8 cellular contexts compared by ENCODE assay signal in genomic region chr12:47306733-47307679, GRCh38.
DNase-seq lines count a peak whose midpoint lies in the region; ATAC-seq and TF ChIP-seq lines count a peak whose summit lies in the region.
"Not testable (repeated sequence)": the region's sequence is repeated elsewhere in the genome, so short reads cannot be mapped to it uniquely, and the experiment has no call there.

No MANE protein-coding gene starts in this region.

- DNase-seq in A172 (ENCODE audit: low spot score) (peak; percentile 46), naive B cell (peak; percentile 39)
- DNase-seq in activated CD8-positive, alpha-beta memory T cell treated with anti-CD3 and anti-CD28 coated beads, Interleukin-2, amount 10 ng/mL, durations not matched to agents 7 days and 5 days, result peak; percentile 69
- DNase-seq in ascending aorta (ENCODE audit: low spot score in 2 of 2), result not testable (repeated sequence)
- DNase-seq in stimulated activated CD4-positive, alpha-beta T cell treated with anti-CD3 and anti-CD28 coated beads, TNF-alpha, amount 100 ng/mL, for 4 hours (ENCODE audit: low read depth in 3 of 3), result peak; percentile 42 to 69 (median 64)

- peak overlapping the region; percentile 60 for H3K27ac ChIP-seq in SU-DHL-6 (ENCODE audit: low read depth, low read length)
- not testable (repeated sequence) for H3K27ac ChIP-seq in ascending aorta

- H3K4me1 Mint-ChIP-seq in activated CD8-positive, alpha-beta memory T cell treated with anti-CD3 and anti-CD28 coated beads, Interleukin-2, amount 10 ng/mL, durations not matched to agents 7 days and 5 days, result peaks cover 38% of the 10 kb centered on the region
- H3K4me1 Mint-ChIP-seq in naive B cell, result peaks cover 48 to 54% (median 54%) of the 10 kb centered on the region in 3 donors

- not testable (repeated sequence) for H3K36me3 ChIP-seq in SU-DHL-6 (ENCODE audit: low read length); ascending aorta

- H3K9me2 ChIP-seq in SU-DHL-6 (replicated peaks; ENCODE audit: insufficient read depth, low read length), result not testable (repeated sequence)

- not testable (repeated sequence) for H3K9me3 ChIP-seq in SU-DHL-6 (ENCODE audit: insufficient read depth, low read length); ascending aorta

- H3K27ac Mint-ChIP-seq in activated CD8-positive, alpha-beta memory T cell treated with anti-CD3 and anti-CD28 coated beads, Interleukin-2, amount 10 ng/mL, durations not matched to agents 7 days and 5 days, result peak overlapping the region; percentile 74
- H3K27ac Mint-ChIP-seq in naive B cell, result peak overlapping the region; percentile 91 to 97 (median 94)

- H3K4me3 ChIP-seq in SU-DHL-6 (ENCODE audit: insufficient read depth, low read length, poor library complexity, severe bottlenecking) (peak overlapping the region; percentile 18), ascending aorta (peak overlapping the region; percentile 13 to 24)

- H3K4me3 Mint-ChIP-seq in activated CD8-positive, alpha-beta memory T cell treated with anti-CD3 and anti-CD28 coated beads, Interleukin-2, amount 10 ng/mL, durations not matched to agents 7 days and 5 days, result peak overlapping the region; percentile 62
- peak overlapping the region; percentile 91 to 97 (median 94) for H3K4me3 Mint-ChIP-seq in naive B cell

- intact Hi-C loops in ascending aorta (cut with DNase I), result loop anchor here (5.0 kb wide), 1 partner anchor 275 kb away; no protein-coding TSS in a partner anchor

- H2AFZ ChIP-seq in SU-DHL-6 (ENCODE audit: low read depth, low read length, severe bottlenecking), result peak overlapping the region; percentile 55

- ATAC-seq in GM19372 (IDR thresholded peaks at IDR 0.05; ENCODE audit: low read depth, unreplicated experiment), result peak; percentile 23
- ATAC-seq in HG03025 (IDR thresholded peaks at IDR 0.05; ENCODE audit: low FRiP score, unreplicated experiment), result peak; percentile 12
- peak; percentile 18 for ATAC-seq in activated CD8-positive, alpha-beta memory T cell treated with anti-CD3 and anti-CD28 coated beads, Interleukin-2, amount 10 ng/mL, durations not matched to agents 7 days and 5 days
- ATAC-seq in naive B cell (ENCODE audit: low read depth in 2 of 2), result peak; percentile 52 to 55

- H3F3A ChIP-seq in SU-DHL-6 (ENCODE audit: insufficient read depth), result not testable (repeated sequence)

- peak overlapping the region; percentile 50 for H3K9ac ChIP-seq in SU-DHL-6 (ENCODE audit: low read length)

- not testable (repeated sequence) for H3K79me2 ChIP-seq in SU-DHL-6 (ENCODE audit: insufficient read depth, low read length)

- not testable (repeated sequence) for H3K9me3 Mint-ChIP-seq in activated CD8-positive, alpha-beta memory T cell treated with anti-CD3 and anti-CD28 coated beads, Interleukin-2, amount 10 ng/mL, durations not matched to agents 7 days and 5 days (ENCODE audit: low read depth); naive B cell

- H3K4me2 ChIP-seq in SU-DHL-6 (ENCODE audit: low read depth, low read length, poor library complexity, severe bottlenecking), result peak overlapping the region; percentile 57

- not testable (repeated sequence) for H4K20me1 ChIP-seq in SU-DHL-6 (ENCODE audit: low read depth, low read length)

- CTCF ChIA-PET in activated CD8-positive, alpha-beta memory T cell treated with anti-CD3 and anti-CD28 coated beads, Interleukin-2, amount 10 ng/mL, durations not matched to agents 7 days and 5 days (lab: Charles Lee), result interaction anchor here (0.9 to 2.8 kb wide), 27 partner anchors 11 to 274 kb away, joined by 3 to 21 read pairs (median 4); no protein-coding TSS in a partner anchor

- not testable (repeated sequence) for H3K27me3 ChIP-seq in SU-DHL-6 (ENCODE audit: low read length); ascending aorta

- not testable (repeated sequence) for H3K27me3 Mint-ChIP-seq in activated CD8-positive, alpha-beta memory T cell treated with anti-CD3 and anti-CD28 coated beads, Interleukin-2, amount 10 ng/mL, durations not matched to agents 7 days and 5 days; naive B cell

- TF ChIP-seq CTCF in SU-DHL-6 (IDR thresholded peaks at IDR 0.05; ENCODE audit: insufficient read depth, low read length, poor library complexity, severe bottlenecking); ascending aorta (IDR thresholded peaks at IDR 0.05): not testable (repeated sequence)

- not testable (repeated sequence) for H3K4me1 ChIP-seq in ascending aorta

- H3K36me3 Mint-ChIP-seq in activated CD8-positive, alpha-beta memory T cell treated with anti-CD3 and anti-CD28 coated beads, Interleukin-2, amount 10 ng/mL, durations not matched to agents 7 days and 5 days, result peaks cover 12% of the 10 kb centered on the region
- H3K36me3 Mint-ChIP-seq in naive B cell, result not testable (repeated sequence)
